In genomic region chr2:147854557-147855134, GRCh38 we compare ENCODE assay signal across 18 cellular contexts. TPM values are rescaled to one million over a fixed set of nuclear protein-coding genes. Genes with fewer than 3 reads are reported as not detected.
DNase-seq lines count a peak whose midpoint lies in the region; ATAC-seq, FAIRE-seq and TF ChIP-seq lines count a peak whose summit lies in the region.
"Had no signal": no experiment of that assay in that cellular context is flagged by ENCODE, and none has a peak within 500 bp of the region (broad histone marks: within the 10 kb centered on the region; RNA-seq: fewer than 3 reads in every experiment).

No MANE protein-coding gene starts in this region.

- H3K9me3 ChIP-seq in HEK293 (ENCODE audit: control insufficient read depth, insufficient read depth, low read depth, low read length): no peaks in the 10 kb centered on the region
- H3K9me3 ChIP-seq in HepG2 (ENCODE audit: low read length): no peaks in the 10 kb centered on the region

- POLR2A ChIA-PET in activated CD4-positive, alpha-beta T cell treated with anti-CD3 and anti-CD28 coated beads for 36 hours (lab: Charles Lee): no interaction called here
- POLR2A ChIA-PET in activated CD4-positive, alpha-beta T cell treated with anti-CD3 and anti-CD28 coated beads, Interleukin-2, amount 10 ng/mL, durations not matched to agents 7 days and 5 days (lab: Charles Lee): no interaction called here
- POLR2A ChIA-PET in HEK293 (lab: Yijun Ruan, JAX) (no interaction called here), HEK293T (lab: Yijun Ruan, JAX) (interaction anchor here (0.5 to 2.5 kb wide), 3 partner anchors 10 to 1733 kb away, joined by 3 to 8 read pairs (median 3); partner anchors contain the start of genes ACVR2A and MMADHC), HepG2 (lab: Yijun Ruan, JAX) (no interaction called here)

- no peaks in the 10 kb centered on the region for H3K36me3 Mint-ChIP-seq in activated CD4-positive, alpha-beta T cell treated with anti-CD3 and anti-CD28 coated beads for 36 hours (ENCODE audit: low read depth)
- no peaks in the 10 kb centered on the region for H3K36me3 Mint-ChIP-seq in activated CD4-positive, alpha-beta T cell treated with anti-CD3 and anti-CD28 coated beads, Interleukin-2, amount 10 ng/mL, durations not matched to agents 7 days and 5 days (ENCODE audit: low read depth)
- H3K36me3 Mint-ChIP-seq in activated naive CD8-positive, alpha-beta T cell treated with anti-CD3 and anti-CD28 coated beads, Interleukin-2, amount 50 U/mL, for 24 hours (ENCODE audit: low read depth): no peaks in the 10 kb centered on the region

- H3K27ac ChIP-seq in HEK293 (ENCODE audit: extremely low read depth, low read depth, low read length) (no peak overlapping the region), HepG2 (ENCODE audit: extremely low read length, insufficient read depth, low read length) (no peak overlapping the region)

- H3K27ac Mint-ChIP-seq in activated CD4-positive, alpha-beta T cell treated with anti-CD3 and anti-CD28 coated beads for 36 hours: no peak overlapping the region
- H3K27ac Mint-ChIP-seq in activated CD4-positive, alpha-beta T cell treated with anti-CD3 and anti-CD28 coated beads, Interleukin-2, amount 10 ng/mL, durations not matched to agents 7 days and 5 days: no peak overlapping the region
- H3K27ac Mint-ChIP-seq in activated naive CD8-positive, alpha-beta T cell treated with anti-CD3 and anti-CD28 coated beads, Interleukin-2, amount 50 U/mL, for 24 hours: no peak overlapping the region

- no peaks in the 10 kb centered on the region for H3K9me3 Mint-ChIP-seq in activated CD4-positive, alpha-beta T cell treated with anti-CD3 and anti-CD28 coated beads for 36 hours (ENCODE audit: low read depth)
- H3K9me3 Mint-ChIP-seq in activated CD4-positive, alpha-beta T cell treated with anti-CD3 and anti-CD28 coated beads, Interleukin-2, amount 10 ng/mL, durations not matched to agents 7 days and 5 days: peaks cover 4% of the 10 kb centered on the region
- no peaks in the 10 kb centered on the region for H3K9me3 Mint-ChIP-seq in activated naive CD8-positive, alpha-beta T cell treated with anti-CD3 and anti-CD28 coated beads, Interleukin-2, amount 50 U/mL, for 24 hours
- H3K9me3 Mint-ChIP-seq: GM23338, H9 had no signal

- no peak for DNase-seq in activated CD4-positive, alpha-beta T cell treated with anti-CD3 and anti-CD28 coated beads for 36 hours
- no peak for DNase-seq in activated CD4-positive, alpha-beta T cell treated with anti-CD3 and anti-CD28 coated beads, Interleukin-2, amount 10 ng/mL, durations not matched to agents 7 days and 5 days
- DNase-seq in HEK293T (ENCODE audit: extremely low spot score) (no peak), HepG2 (ENCODE audit: low spot score) (no peak)
- no peak for DNase-seq in activated naive CD8-positive, alpha-beta T cell treated with anti-CD3 and anti-CD28 coated beads, Interleukin-2, amount 50 U/mL, for 24 hours
- DNase-seq: C1 segment of cervical spinal cord; Calu3; CD4-positive, alpha-beta memory T cell; COR-L47; DMS79; GF-D8; H9 had no signal

- peaks cover 46% of the 10 kb centered on the region for H3K4me1 Mint-ChIP-seq in activated CD4-positive, alpha-beta T cell treated with anti-CD3 and anti-CD28 coated beads for 36 hours
- H3K4me1 Mint-ChIP-seq in activated CD4-positive, alpha-beta T cell treated with anti-CD3 and anti-CD28 coated beads, Interleukin-2, amount 10 ng/mL, durations not matched to agents 7 days and 5 days: peaks cover 17% of the 10 kb centered on the region
- peaks cover 12% of the 10 kb centered on the region for H3K4me1 Mint-ChIP-seq in activated naive CD8-positive, alpha-beta T cell treated with anti-CD3 and anti-CD28 coated beads, Interleukin-2, amount 50 U/mL, for 24 hours

- H3K4me1 ChIP-seq in HEK293 (ENCODE audit: control insufficient read depth, insufficient read depth, low read length): peaks cover 14% of the 10 kb centered on the region
- peaks cover 72% of the 10 kb centered on the region for H3K4me1 ChIP-seq in HepG2 (ENCODE audit: insufficient read depth, low read length)

- no peak for FAIRE-seq in HepG2 (lab: Jason Lieb, UNC)
- FAIRE-seq: GM12891, GM18507 had no signal

- TF ChIP-seq EP300 in HepG2 (IDR thresholded peaks at IDR 0.05; ENCODE audit: low read depth in 2 of 2, low read length in 2 of 2): no peak
- no peak for TF ChIP-seq EP300 in HepG2 (CRISPR knock-in tag; IDR thresholded peaks at IDR 0.05; ENCODE audit: borderline replicate concordance)

- no TSS peak for BruUV-seq in HepG2 (replicated peaks; lab: Mats Ljungman, UMichigan)

- no peak overlapping the region for H3K4me2 ChIP-seq in HepG2 (ENCODE audit: low read depth, low read length)
- H3K4me2 ChIP-seq: GM23338 had no signal

- no peak for TF ChIP-seq CTCF in HEK293 (tag by site-specific recombination; IDR thresholded peaks at IDR 0.05)
- TF ChIP-seq CTCF in HepG2 (CRISPR knock-in tag; IDR thresholded peaks at IDR 0.05): no peak

- no peaks in the 10 kb centered on the region for H3K36me3 ChIP-seq in HEK293 (ENCODE audit: control insufficient read depth in 2 of 2, insufficient read depth in 1 of 2, low read length in 2 of 2)
- H3K36me3 ChIP-seq in HepG2 (replicated peaks in 1 of 2; ENCODE audit: control insufficient read depth in 1 of 2, insufficient read depth in 2 of 2, low read length in 2 of 2): no peaks in the 10 kb centered on the region

- H3K9ac ChIP-seq in HepG2 (ENCODE audit: insufficient read depth, low read depth, low read length): no peak overlapping the region

- ATAC-seq in activated CD4-positive, alpha-beta T cell treated with anti-CD3 and anti-CD28 coated beads for 36 hours: peak; percentile 50
- ATAC-seq in HepG2: no peak
- no peak for ATAC-seq in activated naive CD8-positive, alpha-beta T cell treated with anti-CD3 and anti-CD28 coated beads, Interleukin-2, amount 50 U/mL, for 24 hours
- no peak for ATAC-seq in HG02885 (IDR thresholded peaks at IDR 0.05; ENCODE audit: poor library complexity, unreplicated experiment)
- ATAC-seq: HCT116 had no signal

- 91% methylated on average over 6 of the region's 6 CpGs for WGBS in HepG2 (ENCODE audit: low lambda C conversion rate)

- intact Hi-C loops in activated CD4-positive, alpha-beta T cell treated with anti-CD3 and anti-CD28 coated beads for 36 hours (cut with DNase I, micrococcal nuclease): no loop called here
- intact Hi-C loops in HepG2 (cut with micrococcal nuclease; ENCODE audit: unreplicated experiment): no loop called here

- no peaks in the 10 kb centered on the region for H3K27me3 ChIP-seq in HepG2 (ENCODE audit: control insufficient read depth in 1 of 2, insufficient read depth in 2 of 2, low read length in 2 of 2)

- no peak for TF ChIP-seq RAD21 in HepG2 (CRISPR knock-in tag; IDR thresholded peaks at IDR 0.05)

- TF ChIP-seq POLR2A in HepG2 (IDR thresholded peaks at IDR 0.05; ENCODE audit: insufficient read depth in 1 of 2, low read depth in 2 of 2, low read length in 2 of 2): no peak

- CTCF ChIA-PET in activated CD4-positive, alpha-beta T cell treated with anti-CD3 and anti-CD28 coated beads for 36 hours (lab: Charles Lee): interaction anchor here (1.6 kb wide), 1 partner anchor 56 kb away, joined by 4 read pairs; no protein-coding TSS in a partner anchor
- CTCF ChIA-PET in activated CD4-positive, alpha-beta T cell treated with anti-CD3 and anti-CD28 coated beads, Interleukin-2, amount 10 ng/mL, durations not matched to agents 7 days and 5 days (lab: Charles Lee): no interaction called here
- CTCF ChIA-PET in HEK293 (lab: Yijun Ruan, JAX): interaction anchor here (0.6 to 1.4 kb wide), 2 partner anchors 11 to 33 kb away, joined by 3 to 5 read pairs; no protein-coding TSS in a partner anchor
- CTCF ChIA-PET in HEK293T (lab: Yijun Ruan, JAX): interaction anchor here (0.7 kb wide), 1 partner anchor 927 kb away, joined by 4 read pairs; no protein-coding TSS in a partner anchor
- CTCF ChIA-PET in HepG2 (lab: Yijun Ruan, JAX; ENCODE audit: low intra/inter-chr PET ratio, low total read pairs): no interaction called here

- H3K79me2 ChIP-seq in HepG2 (ENCODE audit: insufficient read depth, low read length): peaks cover 99% of the 10 kb centered on the region

- peaks cover 11% of the 10 kb centered on the region; the same call in 1 of the 2 replicates for H4K20me1 ChIP-seq in HepG2 (ENCODE audit: insufficient read depth, low read length)

- H3K27me3 Mint-ChIP-seq in activated CD4-positive, alpha-beta T cell treated with anti-CD3 and anti-CD28 coated beads for 36 hours: no peaks in the 10 kb centered on the region
- H3K27me3 Mint-ChIP-seq in activated CD4-positive, alpha-beta T cell treated with anti-CD3 and anti-CD28 coated beads, Interleukin-2, amount 10 ng/mL, durations not matched to agents 7 days and 5 days: peaks cover 6% of the 10 kb centered on the region
- peaks cover 6% of the 10 kb centered on the region for H3K27me3 Mint-ChIP-seq in activated naive CD8-positive, alpha-beta T cell treated with anti-CD3 and anti-CD28 coated beads, Interleukin-2, amount 50 U/mL, for 24 hours
- H3K27me3 Mint-ChIP-seq: CD4-positive, alpha-beta memory T cell had no signal

- H2AFZ ChIP-seq in HepG2 (ENCODE audit: low read length): no peak overlapping the region
- H2AFZ ChIP-seq: GM23338 had no signal

- in situ Hi-C loops in HepG2 (cut with HindIII; ENCODE audit: extremely low pct_ligation_motif_present, low pct_unique_long_range_greater_than_20kb): no loop called here

- H3K4me3 Mint-ChIP-seq in activated CD4-positive, alpha-beta T cell treated with anti-CD3 and anti-CD28 coated beads for 36 hours: no peak overlapping the region
- no peak overlapping the region for H3K4me3 Mint-ChIP-seq in activated CD4-positive, alpha-beta T cell treated with anti-CD3 and anti-CD28 coated beads, Interleukin-2, amount 10 ng/mL, durations not matched to agents 7 days and 5 days
- H3K4me3 Mint-ChIP-seq in activated naive CD8-positive, alpha-beta T cell treated with anti-CD3 and anti-CD28 coated beads, Interleukin-2, amount 50 U/mL, for 24 hours: no peak overlapping the region
- H3K4me3 Mint-ChIP-seq: GM23338, H9 had no signal

- H3K4me3 ChIP-seq in HEK293 (ENCODE audit: low read depth, low read length): no peak overlapping the region
- H3K4me3 ChIP-seq in HepG2 (replicated peaks in 1 of 3; ENCODE audit: insufficient read depth in 1 of 3, low read depth in 2 of 3, low read length in 3 of 3): no peak overlapping the region
- H3K4me3 ChIP-seq: GM23338 had no signal

RNA-seq across cellular contexts. Expression of gene ACVR2A, which starts 9.8 kb away (rescaled TPM):
- total RNA-seq in activated CD4-positive, alpha-beta T cell treated with anti-CD3 and anti-CD28 coated beads for 36 hours: 1 to 10 TPM; 3.5 TPM
- total RNA-seq in activated CD4-positive, alpha-beta T cell treated with anti-CD3 and anti-CD28 coated beads, Interleukin-2, amount 10 ng/mL, durations not matched to agents 7 days and 5 days: 10 to 100 TPM in 1 of 2 experiments, 1 to 10 TPM in 1; 9.2 to 10.8 TPM
- 9.7 and 18.0 TPM in 2 replicates for total RNA-seq in HepG2 (2016; rRNA removed; fragmentation: Illumina TruSeq; extraction: Trizol)
- total RNA-seq in HepG2 (2016; cell fraction: cytosol; rRNA removed; fragmentation: Illumina TruSeq; extraction: Trizol; ENCODE audit: low read depth): 37.4 and 38.3 TPM in 2 replicates
- 10.1 and 18.1 TPM in 2 replicates for total RNA-seq in HepG2 (2016; cell fraction: insoluble cytoplasmic fraction; rRNA removed; fragmentation: Illumina TruSeq; extraction: Trizol)
- 18.0 and 18.6 TPM in 2 replicates for total RNA-seq in HepG2 (2016; cell fraction: membrane; rRNA removed; fragmentation: Illumina TruSeq; extraction: Trizol)
- 30.8 and 32.6 TPM in 2 replicates for total RNA-seq in HepG2 (2016; cell fraction: nucleus; rRNA removed; fragmentation: Illumina TruSeq; extraction: Trizol)
- polyA plus RNA-seq in HepG2 (2011; rRNA removed): 8.2 and 8.3 TPM in 2 replicates
- polyA plus RNA-seq in HepG2 (2011; cell fraction: cytosol; rRNA removed): 2.5 and 5.2 TPM in 2 replicates
- 8.0 and 11.9 TPM in 2 replicates for polyA plus RNA-seq in HepG2 (2011; cell fraction: nucleus; rRNA removed)
- polyA plus RNA-seq in HepG2 (2012): 10.7 and 11.9 TPM in 2 replicates
- 0.49 and 0.54 TPM in 2 replicates for polyA plus RNA-seq in HepG2 (2016; cell fraction: cytosol; fragmentation: Illumina TruSeq; extraction: Trizol; ENCODE audit: low read depth)
- polyA plus RNA-seq in HepG2 (2016; cell fraction: insoluble cytoplasmic fraction; fragmentation: Illumina TruSeq; extraction: Trizol; ENCODE audit: low read depth): 4.7 and 5.0 TPM in 2 replicates
- polyA plus RNA-seq in HepG2 (2016; cell fraction: membrane; fragmentation: Illumina TruSeq; extraction: Trizol; ENCODE audit: low read depth): 1.3 and 1.4 TPM in 2 replicates
- polyA plus RNA-seq in HepG2 (2016; cell fraction: nucleus; fragmentation: Illumina TruSeq; extraction: Trizol; ENCODE audit: insufficient read depth, low read depth): 28.6 and 31.2 TPM in 2 replicates
- polyA minus RNA-seq in HepG2 (2011; rRNA and poly(A)+ RNA removed; ENCODE audit: low replicate concordance): 4.2 and 15.1 TPM in 2 replicates
- 17.1 and 25.4 TPM in 2 replicates for polyA minus RNA-seq in HepG2 (2011; cell fraction: cytosol; rRNA and poly(A)+ RNA removed)
- polyA minus RNA-seq in HepG2 (2011; cell fraction: nucleus; rRNA and poly(A)+ RNA removed): 67.9 and 68.8 TPM in 2 replicates

Comparison
In these comparisons a context has a peak if more than half of its experiments do, and no peak if none do; other contexts are left out.
1. CTCF ChIA-PET loops: an anchor here in activated CD4-positive, alpha-beta T cell treated with anti-CD3 and anti-CD28 coated beads for 36 hours (1.6 kb wide), HEK293 (0.6 to 1.4 kb wide) and HEK293T (0.7 kb wide); none called in activated CD4-positive, alpha-beta T cell treated with anti-CD3 and anti-CD28 coated beads, Interleukin-2, amount 10 ng/mL, durations not matched to agents 7 days and 5 days and HepG2.